7 cellular contexts compared by ENCODE assay signal in the genomic region with DNA sequence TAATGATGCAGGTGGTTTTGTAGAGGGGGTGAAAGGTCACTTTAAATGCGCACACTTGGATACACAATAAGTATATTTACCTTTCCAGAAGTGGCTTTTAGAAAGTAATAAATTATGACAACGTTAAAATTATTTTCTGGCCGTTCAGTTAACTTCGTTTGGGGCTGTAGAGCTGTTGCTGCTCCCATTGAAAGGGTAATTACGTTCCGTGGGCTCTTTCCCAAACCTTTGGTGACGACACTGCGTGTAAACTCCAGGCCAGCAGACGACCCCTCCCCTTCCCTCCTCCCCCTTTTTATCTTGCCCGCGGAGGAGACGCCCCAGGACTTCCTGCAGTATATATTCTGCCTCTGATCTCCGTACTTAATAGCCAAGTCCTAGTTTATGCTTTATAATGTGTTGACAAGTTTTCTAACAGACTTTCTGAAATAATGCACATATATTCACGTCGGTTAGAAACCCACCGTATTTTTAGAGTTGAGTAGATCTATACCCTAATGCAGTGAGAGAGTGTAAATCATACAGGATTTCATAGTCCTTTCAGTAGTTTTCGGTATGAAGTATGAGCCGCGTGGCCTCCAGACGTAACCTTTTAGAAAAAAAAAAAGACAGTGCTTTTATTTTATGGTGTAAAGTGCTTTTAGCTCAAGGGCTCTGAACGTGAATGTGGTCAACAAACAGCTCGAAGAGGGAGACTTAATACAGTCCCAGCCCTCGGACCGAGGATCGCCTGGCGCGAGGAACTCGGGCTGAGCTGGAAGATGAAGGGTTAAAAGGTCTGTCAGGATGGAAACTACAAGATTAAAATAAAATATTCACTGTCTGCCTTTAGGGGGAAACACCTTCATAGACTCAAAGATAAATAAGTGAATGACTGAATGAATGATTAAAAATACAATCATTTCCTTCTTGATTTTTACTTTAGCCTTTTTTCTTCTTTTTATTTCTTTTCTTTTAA. TPM values are rescaled to one million over a fixed set of nuclear protein-coding genes. Genes with fewer than 3 reads are reported as not detected.
DNase-seq lines count a peak whose midpoint lies in the region; ATAC-seq, FAIRE-seq and TF ChIP-seq lines count a peak whose summit lies in the region.

No MANE protein-coding gene starts in this region.

- no peak overlapping the region for H3K27ac ChIP-seq in astrocyte (ENCODE audit: low read depth, low read length)

- ATAC-seq in natural killer cell = no peak

- H2AFZ ChIP-seq in Loucy (ENCODE audit: low read length) = peak overlapping the region; percentile 38
- peak overlapping the region; percentile 34 for H2AFZ ChIP-seq in astrocyte (ENCODE audit: low read depth, low read length)

- H3F3A ChIP-seq in Loucy (ENCODE audit: low read depth) = no peaks in the 10 kb centered on the region

- H3K27me3 ChIP-seq in Loucy (ENCODE audit: insufficient read depth, low read length, poor library complexity, severe bottlenecking) (peaks cover 12% of the 10 kb centered on the region), astrocyte (ENCODE audit: insufficient read depth, low read length) (peaks cover 54% of the 10 kb centered on the region)

- H3K9me3 Mint-ChIP-seq in astrocyte (ENCODE audit: unreplicated experiment) (no peaks in the 10 kb centered on the region), natural killer cell (no peaks in the 10 kb centered on the region)

- H3K9me3 ChIP-seq in Loucy (ENCODE audit: insufficient read depth, low read depth, low read length) (no peaks in the 10 kb centered on the region), astrocyte (ENCODE audit: insufficient read depth, low read depth, low read length) (no peaks in the 10 kb centered on the region)

- H3K9me2 ChIP-seq in Loucy (replicated peaks; ENCODE audit: low read depth, low read length) = no peaks in the 10 kb centered on the region

- H3K36me3 Mint-ChIP-seq in astrocyte (ENCODE audit: low read depth, unreplicated experiment) = no peaks in the 10 kb centered on the region
- no peaks in the 10 kb centered on the region for H3K36me3 Mint-ChIP-seq in natural killer cell

- H3K79me2 ChIP-seq in Loucy (ENCODE audit: insufficient read depth, low read length) (peaks cover 10% of the 10 kb centered on the region; the same call in 1 of the 2 replicates), astrocyte (ENCODE audit: insufficient read depth, low read length) (peaks cover 6% of the 10 kb centered on the region)

- H3K4me3 ChIP-seq in GM12864 (ENCODE audit: low read depth, low read length) (peak overlapping the region; percentile 92), Loucy (ENCODE audit: low read length, poor library complexity, severe bottlenecking) (peak overlapping the region; percentile 93), astrocyte (ENCODE audit: insufficient read depth, low read depth, low read length) (peak overlapping the region; percentile 41)

- peaks cover 7% of the 10 kb centered on the region for H3K27me3 Mint-ChIP-seq in astrocyte (ENCODE audit: low read depth, unreplicated experiment)
- H3K27me3 Mint-ChIP-seq in natural killer cell (ENCODE audit: low read depth in 2 of 2) = peaks cover 57 to 64% of the 10 kb centered on the region in 2 donors

- intact Hi-C loops in natural killer cell (cut with micrococcal nuclease) = no loop called here

- H3K9ac ChIP-seq in Loucy (ENCODE audit: low read depth, low read length, poor library complexity, severe bottlenecking) (peak overlapping the region; percentile 72), astrocyte (ENCODE audit: low read length) (no peak overlapping the region)

- TF ChIP-seq POLR2A in H54 (IDR thresholded peaks at IDR 0.05; ENCODE audit: low read depth, low read length) = no peak

- DNase-seq in GM12864 (ENCODE audit: low read depth) (no peak), astrocyte (ENCODE audit: low read depth) (no peak), natural killer cell (no peak), H54 (ENCODE audit: insufficient read length, low spot score) (no peak), COLO829 (ENCODE audit: low spot score) (no peak), mesenteric fat pad (ENCODE audit: low spot score) (no peak)

- TF ChIP-seq CTCF in GM12864 (IDR thresholded peaks at IDR 0.05; ENCODE audit: low read depth, low read length, missing control alignments) = no peak
- TF ChIP-seq CTCF in Loucy (conservative IDR thresholded peaks at IDR 0.05; ENCODE audit: low read length) = no peak
- no peak for TF ChIP-seq CTCF in astrocyte (IDR thresholded peaks at IDR 0.05; ENCODE audit: insufficient read depth, low read depth, low read length)
- TF ChIP-seq CTCF in natural killer cell (IDR thresholded peaks at IDR 0.05) = no peak

- no peak overlapping the region for H3K27ac Mint-ChIP-seq in astrocyte (ENCODE audit: unreplicated experiment)
- H3K27ac Mint-ChIP-seq in natural killer cell = no peak overlapping the region

- H3K4me1 Mint-ChIP-seq in astrocyte (ENCODE audit: low read depth, unreplicated experiment) = peaks cover 6% of the 10 kb centered on the region
- peaks cover 25 to 42% of the 10 kb centered on the region in 2 donors for H3K4me1 Mint-ChIP-seq in natural killer cell

- peak overlapping the region; percentile 85 for H3K4me3 Mint-ChIP-seq in astrocyte (ENCODE audit: unreplicated experiment)
- peak overlapping the region; percentile 62 for H3K4me3 Mint-ChIP-seq in natural killer cell

- FAIRE-seq in astrocyte (lab: Jason Lieb, UNC) (no peak), H54 (lab: Jason Lieb, UNC) (no peak)

- peak overlapping the region; percentile 80 for H3K4me2 ChIP-seq in Loucy (ENCODE audit: low read depth, low read length, poor library complexity, severe bottlenecking)
- peak overlapping the region; percentile 81 for H3K4me2 ChIP-seq in astrocyte (ENCODE audit: low read length)

- H3K4me1 ChIP-seq in Loucy (ENCODE audit: insufficient read depth, low read length, poor library complexity, severe bottlenecking) (peaks cover 19% of the 10 kb centered on the region), astrocyte (ENCODE audit: insufficient read depth, low read length) (peaks cover 15% of the 10 kb centered on the region)

- no peaks in the 10 kb centered on the region for H3K36me3 ChIP-seq in Loucy (ENCODE audit: insufficient read depth, low read length)
- no peaks in the 10 kb centered on the region for H3K36me3 ChIP-seq in astrocyte (ENCODE audit: insufficient read depth, low read length)

- H4K20me1 ChIP-seq in Loucy (ENCODE audit: insufficient read depth, low read length, poor library complexity, severe bottlenecking) (peaks cover 4% of the 10 kb centered on the region), astrocyte (ENCODE audit: insufficient read depth, low read length) (no peaks in the 10 kb centered on the region)

RNA-seq across cellular contexts. Expression of a gene that starts 3.8 kb away (rescaled TPM):
- 29.8 and 32.0 TPM in 2 replicates for total RNA-seq in astrocyte
- total RNA-seq in natural killer cell = 1 to 10 TPM; 2.6 to 3.5 (median 3.0) TPM
- 0.64 TPM for total RNA-seq in mesenteric fat pad

Comparison
In these comparisons a context has a peak if more than half of its experiments do, and no peak if none do; other contexts are left out.
1. H3K4me3 ChIP-seq: peak in every context shown above with its lines; median percentile 93 in Loucy; 92 in GM12864; 41 in astrocyte.